ENCODE assay signal across 11 cellular contexts in the genomic region with DNA sequence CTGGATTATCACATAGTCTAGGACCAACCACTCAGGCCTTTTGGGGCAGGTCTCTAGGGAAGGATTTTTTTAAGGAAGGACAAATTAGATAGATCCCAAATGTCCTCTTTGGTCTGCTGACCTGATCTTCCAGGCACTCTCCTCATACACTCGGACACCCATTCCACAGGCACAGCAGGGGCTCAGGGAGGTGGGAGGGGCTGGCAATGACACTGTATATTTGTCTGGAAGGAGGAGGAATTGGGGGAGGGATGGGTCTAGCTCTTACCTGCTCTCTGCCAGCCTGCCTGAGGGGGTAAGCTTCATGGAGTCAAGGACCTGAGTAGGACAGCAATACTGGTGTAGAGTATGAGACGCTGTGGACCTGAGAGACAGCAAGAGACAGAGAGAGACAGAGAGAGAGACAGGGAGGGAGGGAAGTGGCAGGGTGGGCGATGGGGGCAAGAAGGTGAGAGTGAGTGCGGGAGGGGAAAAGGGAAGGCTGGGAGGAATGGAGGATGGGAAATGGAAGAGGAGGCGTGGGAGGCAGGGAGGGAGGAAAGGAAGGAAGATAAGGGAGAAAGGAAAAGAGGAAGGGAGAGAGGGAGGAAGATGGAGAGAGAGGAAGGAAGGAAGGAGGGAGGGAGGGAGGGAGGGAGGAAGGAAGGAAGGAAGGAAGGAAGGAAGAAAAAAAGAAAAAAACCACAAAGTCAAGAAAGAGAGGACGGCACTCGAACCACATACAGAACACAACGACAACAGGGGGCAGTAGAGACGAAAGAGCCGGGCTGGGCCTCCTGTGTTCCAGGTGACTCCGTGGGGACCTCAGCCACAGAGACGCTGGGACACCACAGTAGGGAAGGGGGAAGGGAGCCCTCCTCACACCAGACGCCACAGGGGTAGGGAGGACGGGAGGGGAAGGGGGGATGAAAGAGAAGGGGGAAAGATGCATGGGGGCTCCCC. TPM values are rescaled to one million over a fixed set of nuclear protein-coding genes. Genes with fewer than 3 reads are reported as not detected.
DNase-seq lines count a peak whose midpoint lies in the region; ATAC-seq and TF ChIP-seq lines count a peak whose summit lies in the region.
"Had no signal": no experiment of that assay in that cellular context is flagged by ENCODE, and none has a peak within 500 bp of the region (broad histone marks: within the 10 kb centered on the region; RNA-seq: fewer than 3 reads in every experiment).

No MANE protein-coding gene starts in this region.

- H3K27ac ChIP-seq in left ventricle myocardium inferior (replicated peaks) = no peak overlapping the region
- no peak overlapping the region for H3K27ac ChIP-seq in foreskin keratinocyte
- peak overlapping the region in 3 of 4 donors; percentile 82 to 89 (median 87) for H3K27ac ChIP-seq in transverse colon
- no peak overlapping the region for H3K27ac ChIP-seq in breast epithelium
- H3K27ac ChIP-seq in right atrium auricular region = no peak overlapping the region

- H3K9me3 ChIP-seq in left ventricle myocardium inferior (replicated peaks) (no peaks in the 10 kb centered on the region), transverse colon (no peaks in the 10 kb centered on the region), breast epithelium (no peaks in the 10 kb centered on the region), right atrium auricular region (no peaks in the 10 kb centered on the region)

- peaks cover 29% of the 10 kb centered on the region for H3K4me1 ChIP-seq in left ventricle myocardium inferior
- no peaks in the 10 kb centered on the region for H3K4me1 ChIP-seq in foreskin keratinocyte
- peaks cover 8 to 33% (median 11%) of the 10 kb centered on the region in 4 donors for H3K4me1 ChIP-seq in transverse colon
- peaks cover 0 to 4% of the 10 kb centered on the region in 2 donors for H3K4me1 ChIP-seq in breast epithelium
- H3K4me1 ChIP-seq in right atrium auricular region = peaks cover 0 to 20% of the 10 kb centered on the region in 2 donors

- H3K4me3 Mint-ChIP-seq in T-helper 2 cell treated with Interferon-gamma antibody and Interleukin-4, amounts not matched to agents 5 μg/mL and 100 μg/mL, for 36 hours = peak overlapping the region; percentile 0

- TF ChIP-seq POLR2A in transverse colon (IDR thresholded peaks at IDR 0.05) = no peak
- TF ChIP-seq POLR2A in breast epithelium (IDR thresholded peaks at IDR 0.05) = no peak

- in situ Hi-C loops in transverse colon (cut with MboI; ENCODE audit: low pct_ligation_motif_present in 1 of 4, low pct_unique_long_range_greater_than_20kb in 1 of 4, low sequenced_read_pairs in 3 of 4) = no loop called here

- H3K4me3 ChIP-seq in left ventricle myocardium inferior (peak overlapping the region; percentile 65), transverse colon (peak overlapping the region in 3 of 4 donors; percentile 38 to 53 (median 44)), breast epithelium (peak overlapping the region in 1 of 3 donors; percentile 63), right atrium auricular region (peak overlapping the region in 1 of 2 donors; percentile 47)

- ATAC-seq in left ventricle myocardium superior = no peak
- ATAC-seq in foreskin keratinocyte = no peak
- no peak for ATAC-seq in HG03442 (IDR thresholded peaks at IDR 0.05; ENCODE audit: unreplicated experiment)

- WGBS in transverse colon (ENCODE audit: low coverage in 1 of 2), 2 donors = 45 to 70% methylated on average over 2 to 14 of the region's 14 CpGs

- no peak overlapping the region for H3K27ac Mint-ChIP-seq in T-helper 2 cell treated with Interferon-gamma antibody and Interleukin-4, amounts not matched to agents 5 μg/mL and 100 μg/mL, for 36 hours

- no peaks in the 10 kb centered on the region for H3K9me3 Mint-ChIP-seq in T-helper 2 cell treated with Interferon-gamma antibody and Interleukin-4, amounts not matched to agents 5 μg/mL and 100 μg/mL, for 36 hours

- no peaks in the 10 kb centered on the region for H3K36me3 Mint-ChIP-seq in T-helper 2 cell treated with Interferon-gamma antibody and Interleukin-4, amounts not matched to agents 5 μg/mL and 100 μg/mL, for 36 hours (ENCODE audit: low read depth)

- H3K27me3 Mint-ChIP-seq in T-helper 2 cell treated with Interferon-gamma antibody and Interleukin-4, amounts not matched to agents 5 μg/mL and 100 μg/mL, for 36 hours (ENCODE audit: low read depth) = no peaks in the 10 kb centered on the region

- TF ChIP-seq EP300 in transverse colon (IDR thresholded peaks at IDR 0.05; ENCODE audit: low read depth) = no peak

- DNase-seq in left ventricle myocardium inferior (no peak), left ventricle myocardium superior (no peak), foreskin keratinocyte (no peak), transverse colon (peak; percentile 33), breast epithelium (ENCODE audit: low spot score in 2 of 2) (no peak), right atrium auricular region (ENCODE audit: low spot score) (no peak)
- DNase-seq in T-helper 2 cell treated with Interferon-gamma antibody and Interleukin-4, amounts not matched to agents 5 μg/mL and 100 μg/mL, for 36 hours (ENCODE audit: low spot score) = no peak
- DNase-seq: DMS79 treated with DMSO at 0.1 percent for 48 hours; effector memory CD4-positive, alpha-beta T cell; NCI-H524 had no signal

- TF ChIP-seq CTCF in left ventricle myocardium inferior (IDR thresholded peaks at IDR 0.05; ENCODE audit: borderline replicate concordance) = no peak
- TF ChIP-seq CTCF in foreskin keratinocyte (conservative IDR thresholded peaks at IDR 0.05) = peak; percentile 7
- peak in 1 of 5 experiments; percentile 16 for TF ChIP-seq CTCF in transverse colon (IDR thresholded peaks at IDR 0.05)
- TF ChIP-seq CTCF in breast epithelium (IDR thresholded peaks at IDR 0.05) = no peak
- TF ChIP-seq CTCF in right atrium auricular region (IDR thresholded peaks at IDR 0.05) = no peak

- H3K36me3 ChIP-seq in left ventricle myocardium inferior (no peaks in the 10 kb centered on the region), transverse colon (no peaks in the 10 kb centered on the region), breast epithelium (no peaks in the 10 kb centered on the region), right atrium auricular region (no peaks in the 10 kb centered on the region)

- intact Hi-C loops in left ventricle myocardium inferior (cut with micrococcal nuclease) = no loop called here
- intact Hi-C loops in left ventricle myocardium superior (cut with micrococcal nuclease) = no loop called here
- intact Hi-C loops in transverse colon (cut with DNase I; ENCODE audit: low total_unique reads) = no loop called here
- intact Hi-C loops in breast epithelium (cut with DNase I; ENCODE audit: low total_unique reads) = no loop called here

- no peaks in the 10 kb centered on the region for H3K27me3 ChIP-seq in left ventricle myocardium inferior (ENCODE audit: low read depth)
- H3K27me3 ChIP-seq in foreskin keratinocyte = no peaks in the 10 kb centered on the region
- no peaks in the 10 kb centered on the region for H3K27me3 ChIP-seq in transverse colon
- peaks cover 2 to 45% of the 10 kb centered on the region in 2 donors for H3K27me3 ChIP-seq in breast epithelium
- no peaks in the 10 kb centered on the region for H3K27me3 ChIP-seq in right atrium auricular region

- H3K4me1 Mint-ChIP-seq in T-helper 2 cell treated with Interferon-gamma antibody and Interleukin-4, amounts not matched to agents 5 μg/mL and 100 μg/mL, for 36 hours (ENCODE audit: low read depth) = peaks cover 4% of the 10 kb centered on the region

RNA-seq across cellular contexts. Expression of a gene that starts 1.8 kb away (rescaled TPM):
- total RNA-seq in left ventricle myocardium inferior (17.1 TPM), left ventricle myocardium superior (12.0 TPM), foreskin keratinocyte (4.8 and 6.0 TPM in 2 replicates), transverse colon (100 to 1,000 TPM in 1 of 4 donors, 10 to 100 TPM in 3; 41.2 to 104 (median 46.3) TPM), breast epithelium (10 to 100 TPM; 16.7 to 18.7 (median 18.3) TPM), right atrium auricular region (10 to 100 TPM; 10.7 to 13.4 TPM)
- 4.8 and 5.4 TPM in 2 replicates for polyA plus RNA-seq in foreskin keratinocyte

RNA-seq across cellular contexts. Expression of a gene that starts 54.6 kb away (rescaled TPM):
- total RNA-seq in left ventricle myocardium inferior (35.6 TPM), left ventricle myocardium superior (33.7 TPM), foreskin keratinocyte (40.2 and 49.2 TPM in 2 replicates), transverse colon (100 to 1,000 TPM in 3 of 4 donors, 10 to 100 TPM in 1; 68.4 to 387 (median 124) TPM), breast epithelium (100 to 1,000 TPM in 2 of 3 donors, 10 to 100 TPM in 1; 63.5 to 136 (median 123) TPM), right atrium auricular region (10 to 100 TPM; 48.7 to 50.4 TPM)
- 13.5 TPM in 2 replicates for polyA plus RNA-seq in foreskin keratinocyte

Comparison
In these comparisons a context has a peak if more than half of its experiments do, and no peak if none do; other contexts are left out.
1. H3K27ac ChIP-seq: peak in transverse colon (3 of 4); none in left ventricle myocardium inferior (single experiment), foreskin keratinocyte (single experiment), breast epithelium (0 of 2) and right atrium auricular region (0 of 2).